Comparison of ENCODE assay signal across 17 cellular contexts in the genomic region with DNA sequence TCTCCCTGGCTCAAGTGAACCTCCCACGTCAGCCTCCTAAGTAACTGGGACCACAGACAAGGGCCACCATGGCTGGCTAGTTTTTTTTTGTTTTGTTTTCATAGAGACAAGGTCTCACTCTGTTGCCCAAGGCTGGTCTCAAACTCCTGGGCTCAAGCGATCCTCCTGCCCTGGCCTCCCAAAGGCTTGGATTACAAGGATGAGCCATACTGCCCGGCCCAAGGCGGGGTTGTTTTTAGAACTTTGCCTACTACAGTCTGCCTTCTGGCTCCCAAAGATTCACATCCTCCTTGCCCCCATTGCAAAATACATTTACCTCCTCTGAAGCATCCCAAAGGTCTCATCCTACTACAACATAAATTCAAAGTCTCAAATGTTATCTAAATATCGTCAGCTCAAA. TPM values are rescaled to one million over a fixed set of nuclear protein-coding genes. Genes with fewer than 3 reads are reported as not detected.
DNase-seq lines count a peak whose midpoint lies in the region; TF ChIP-seq lines count a peak whose summit lies in the region.
"Had no signal": no experiment of that assay in that cellular context is flagged by ENCODE, and none has a peak within 500 bp of the region (broad histone marks: within the 10 kb centered on the region; RNA-seq: fewer than 3 reads in every experiment).

No MANE protein-coding gene starts in this region.

- no peak overlapping the region for H3K4me2 ChIP-seq in PC-9
- H3K4me2 ChIP-seq: BLaER1 treated with 17β-estradiol and CSF1 and Interleukin-3, amounts not matched to agents 10 nM and 100 nM had no signal

- no peaks in the 10 kb centered on the region for H3K79me2 ChIP-seq in PC-9 (ENCODE audit: low read depth)

- no peaks in the 10 kb centered on the region for H3K27me3 ChIP-seq in PC-9 (ENCODE audit: insufficient read depth, low read depth)
- H3K27me3 ChIP-seq: BLaER1 treated with 17β-estradiol and CSF1 and Interleukin-3, amounts not matched to agents 10 nM and 100 nM had no signal

- no peaks in the 10 kb centered on the region for H3K9me2 ChIP-seq in PC-9 (ENCODE audit: insufficient read depth)

- no peaks in the 10 kb centered on the region for H3K9me3 ChIP-seq in PC-9 (ENCODE audit: insufficient read depth, low read depth)
- H3K9me3 ChIP-seq: HAP-1 had no signal

- peak; percentile 41 for DNase-seq in activated effector memory CD4-positive, alpha-beta T cell treated with anti-CD3 and anti-CD28 coated beads, Interleukin-2, amount 50 U/mL, for 16 hours
- DNase-seq in activated effector memory CD4-positive, alpha-beta T cell treated with Interleukin-2 at 50 U/mL for 16 hours = no peak
- peak; percentile 13 for DNase-seq in chondrocyte (ENCODE audit: low spot score)
- DNase-seq in islet precursor cell = peak; percentile 22
- DNase-seq in mesenteric fat pad (ENCODE audit: low spot score) = peak; percentile 18
- DNase-seq in PC-9 = no peak
- DNase-seq in NCI-H524 treated with DMSO at 0.1 percent for 48 hours (lab: John Stamatoyannopoulos, UW) = no peak
- no peak for DNase-seq in SW 1271 (lab: John Stamatoyannopoulos, UW)
- DNase-seq: Calu3; CD8-positive, alpha-beta T cell; DMS53; DND-41; EL had no signal

- no peak overlapping the region for H3K27ac ChIP-seq in PC-9
- H3K27ac ChIP-seq: BLaER1 treated with 17β-estradiol and CSF1 and Interleukin-3, amounts not matched to agents 10 nM and 100 nM had no signal

- no peaks in the 10 kb centered on the region for H3K9me3 Mint-ChIP-seq in chondrocyte (ENCODE audit: low read depth)
- H3K9me3 Mint-ChIP-seq: CD8-positive, alpha-beta T cell had no signal

- no peak overlapping the region for H3K27ac Mint-ChIP-seq in chondrocyte (ENCODE audit: unreplicated experiment)
- H3K27ac Mint-ChIP-seq: B cell; CD8-positive, alpha-beta T cell had no signal

- peaks cover 2% of the 10 kb centered on the region for H3K27me3 Mint-ChIP-seq in chondrocyte (ENCODE audit: low read depth)

- H3K36me3 ChIP-seq in PC-9 (ENCODE audit: low read depth) = no peaks in the 10 kb centered on the region
- H3K36me3 ChIP-seq: BLaER1 treated with 17β-estradiol and CSF1 and Interleukin-3, amounts not matched to agents 10 nM and 100 nM; HAP-1 had no signal

- TF ChIP-seq CTCF in chondrocyte (IDR thresholded peaks at IDR 0.05) (no peak), PC-9 (conservative IDR thresholded peaks at IDR 0.05) (no peak)

- H4K20me1 ChIP-seq in PC-9 (ENCODE audit: insufficient read depth) = no peaks in the 10 kb centered on the region
- H4K20me1 ChIP-seq: BLaER1 treated with 17β-estradiol and CSF1 and Interleukin-3, amounts not matched to agents 10 nM and 100 nM had no signal

- BruUV-seq in PC-9 (replicated peaks; lab: Mats Ljungman, UMichigan) = no TSS peak

- H3K36me3 Mint-ChIP-seq in chondrocyte (ENCODE audit: low read depth) = peaks cover 7% of the 10 kb centered on the region
- H3K36me3 Mint-ChIP-seq: CD8-positive, alpha-beta T cell had no signal

- H3K4me1 ChIP-seq in PC-9 (replicated peaks; ENCODE audit: insufficient read depth) = 0 out of 2 replicates have a peak, but pooled peaks cover 5% of the 10 kb centered on the region
- H3K4me1 ChIP-seq: HAP-1 had no signal

- CTCF ChIA-PET in PC-9 (lab: Charles Lee) = no interaction called here

- POLR2A ChIA-PET in PC-9 (lab: Charles Lee; ENCODE audit: unreplicated experiment) = no interaction called here

- peaks cover 12% of the 10 kb centered on the region; the same call in 1 of the 2 replicates for H3F3A ChIP-seq in PC-9 (ENCODE audit: insufficient read depth, low read depth)

- H3K4me3 Mint-ChIP-seq in chondrocyte (ENCODE audit: unreplicated experiment) = no peak overlapping the region
- H3K4me3 Mint-ChIP-seq: B cell; CD8-positive, alpha-beta T cell had no signal

- intact Hi-C loops in PC-9 (cut with micrococcal nuclease; ENCODE audit: unreplicated experiment) = no loop called here

- no peaks in the 10 kb centered on the region for H3K4me1 Mint-ChIP-seq in chondrocyte (ENCODE audit: low read depth)
- H3K4me1 Mint-ChIP-seq: B cell had no signal

- H3K4me3 ChIP-seq in PC-9 = no peak overlapping the region
- H3K4me3 ChIP-seq: BLaER1 treated with 17β-estradiol and CSF1 and Interleukin-3, amounts not matched to agents 10 nM and 100 nM; GM12878; HAP-1 had no signal

- no peak overlapping the region for H2AFZ ChIP-seq in PC-9

RNA-seq across cellular contexts. Expression of a gene that starts 49.5 kb away (rescaled TPM):
- total RNA-seq in chondrocyte = 0.36 TPM in 1 of 3 replicates, not detected in the others
- total RNA-seq in mesenteric fat pad = 1.8 TPM
- total RNA-seq in PC-9 (2021) = not detected in 2 replicates
- total RNA-seq: Calu3; CD8-positive, alpha-beta T cell had no signal

Comparison
In these comparisons a context has a peak if more than half of its experiments do, and no peak if none do; other contexts are left out.
1. DNase-seq: peak in activated effector memory CD4-positive, alpha-beta T cell treated with anti-CD3 and anti-CD28 coated beads, Interleukin-2, amount 50 U/mL, for 16 hours (single experiment), chondrocyte (single experiment), islet precursor cell (single experiment) and mesenteric fat pad (single experiment); none in activated effector memory CD4-positive, alpha-beta T cell treated with Interleukin-2 at 50 U/mL for 16 hours (single experiment), PC-9 (0 of 2), NCI-H524 treated with DMSO at 0.1 percent for 48 hours (single experiment) and SW 1271 (0 of 2).